Comparison of ENCODE assay signal across 8 cellular contexts in the genomic region with DNA sequence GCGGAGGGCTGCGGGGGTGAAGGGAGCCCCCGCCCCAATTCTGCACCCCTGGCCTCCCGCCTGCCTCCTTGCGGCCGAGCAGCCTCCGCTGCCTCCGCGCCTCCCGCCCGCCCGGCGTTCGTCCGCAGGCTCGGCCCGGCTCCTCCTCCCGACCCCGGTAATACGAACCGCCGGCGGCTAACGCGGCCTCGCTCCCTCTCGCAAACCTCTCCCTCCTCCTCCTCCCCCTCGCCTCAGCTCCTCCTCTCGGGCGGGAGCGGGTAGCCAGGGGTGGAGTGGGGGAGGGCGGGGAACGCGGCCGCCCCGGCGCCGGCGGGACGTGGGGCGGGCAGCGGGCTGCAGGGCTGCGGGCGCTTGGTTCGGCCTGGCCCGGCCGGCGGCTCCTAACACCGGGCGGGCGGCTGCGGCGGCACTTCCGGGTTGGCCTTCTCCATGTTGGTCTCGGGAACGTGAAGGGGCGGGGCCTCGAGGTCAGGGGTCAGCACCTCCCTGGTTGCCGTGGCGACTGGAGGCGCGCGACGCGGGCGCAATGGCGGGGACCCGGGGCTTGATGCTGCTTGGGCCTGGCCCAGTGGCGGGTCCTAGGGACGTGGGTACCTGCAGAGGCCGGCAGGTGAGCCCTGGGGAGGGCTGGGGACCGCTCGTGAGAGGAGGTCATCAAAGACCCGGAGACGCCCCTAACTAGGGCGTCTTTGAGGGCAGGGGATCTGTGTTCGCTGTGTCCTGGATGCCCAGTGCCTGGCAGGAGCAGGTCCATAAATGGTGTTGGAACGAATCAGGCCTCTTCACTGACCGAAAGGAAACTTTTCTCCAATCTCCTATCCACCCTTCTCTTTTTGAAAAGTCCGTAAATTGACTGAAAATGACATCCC. TPM values are rescaled to one million over a fixed set of nuclear protein-coding genes. Genes with fewer than 3 reads are reported as not detected.
DNase-seq lines count a peak whose midpoint lies in the region; ATAC-seq and TF ChIP-seq lines count a peak whose summit lies in the region.

A gene with protein sequence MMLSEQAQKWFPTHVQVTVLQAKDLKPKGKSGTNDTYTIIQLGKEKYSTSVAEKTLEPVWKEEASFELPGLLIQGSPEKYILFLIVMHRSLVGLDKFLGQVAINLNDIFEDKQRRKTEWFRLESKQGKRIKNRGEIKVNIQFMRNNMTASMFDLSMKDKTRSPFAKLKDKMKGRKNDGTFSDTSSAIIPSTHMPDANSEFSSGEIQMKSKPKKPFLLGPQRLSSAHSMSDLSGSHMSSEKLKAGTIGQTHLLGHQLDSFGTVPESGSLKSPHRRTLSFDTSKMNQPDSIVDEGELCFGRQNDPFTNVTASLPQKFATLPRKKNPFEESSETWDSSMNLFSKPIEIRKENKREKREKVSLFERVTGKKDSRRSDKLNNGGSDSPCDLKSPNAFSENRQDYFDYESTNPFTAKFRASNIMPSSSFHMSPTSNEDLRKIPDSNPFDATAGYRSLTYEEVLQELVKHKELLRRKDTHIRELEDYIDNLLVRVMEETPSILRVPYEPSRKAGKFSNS (minus strand): TSS at position 451 of the 872 bp plus-strand sequence. CDS start 778 bp downstream, outside the sequence.

- H3K9me3 ChIP-seq in adipocyte (ENCODE audit: control insufficient read depth, low read length) (no peaks in the 10 kb centered on the region), heart left ventricle (no peaks in the 10 kb centered on the region)

- intact Hi-C loops in heart left ventricle (cut with DNase I) (loop anchor here in 1 of 10 donors (10.0 kb wide), 1 partner anchor 288 kb away; no protein-coding TSS in a partner anchor), posterior cingulate gyrus (cut with DNase I) (loop anchor here (2.0 to 10.0 kb wide), 4 partner anchors 20 to 672 kb away; a partner anchor contains a TSS)

- peak within 1 kb of the TSS; percentile 91 for H3K9ac ChIP-seq in adipocyte (ENCODE audit: low read length)

- DNase-seq in NCI-H1092 (lab: John Stamatoyannopoulos, UW) = peak; percentile 86
- peak; percentile 89 for DNase-seq in SW480 (ENCODE audit: low spot score)
- peak; percentile 95 for DNase-seq in adipocyte (ENCODE audit: low read depth)
- DNase-seq in heart left ventricle = peak; percentile 96 to 98 (median 98)
- peak; percentile 94 to 99 (median 97) for DNase-seq in posterior cingulate gyrus
- DNase-seq in type B pancreatic cell (ENCODE audit: extremely low spot score, unreplicated experiment) = peak; percentile 94

- H3K36me3 ChIP-seq in adipocyte (ENCODE audit: control insufficient read depth, insufficient read depth, low read length, severe bottlenecking) (no peaks in the 10 kb centered on the region), heart left ventricle (no peaks in the 10 kb centered on the region)

- TF ChIP-seq CTCF in GM12874 (IDR thresholded peaks at IDR 0.05; ENCODE audit: insufficient read depth, low read depth, low read length) (0 out of 2 replicates have a peak, but pooled peaks have one; percentile 23), heart left ventricle (IDR thresholded peaks at IDR 0.05) (peak in 6 of 12 donors; percentile 16 to 43 (median 33)), type B pancreatic cell (conservative IDR thresholded peaks at IDR 0.05) (peak; percentile 57)

- no peaks in the 10 kb centered on the region for H3K27me3 Mint-ChIP-seq in type B pancreatic cell

- H3K4me1 ChIP-seq in adipocyte (ENCODE audit: control insufficient read depth, insufficient read depth, low read length) (peaks cover 26% of the 10 kb centered on the region), heart left ventricle (peaks cover 3 to 46% (median 38%) of the 10 kb centered on the region in 12 donors)

- H3K36me3 Mint-ChIP-seq in type B pancreatic cell = peaks cover 4% of the 10 kb centered on the region

- H3K4me3 ChIP-seq in adipocyte (ENCODE audit: low read length) (peak within 1 kb of the TSS; percentile 92), heart left ventricle (peak within 1 kb of the TSS; percentile 69 to 97 (median 90))

- peak; percentile 96 for ATAC-seq in HG02623 (IDR thresholded peaks at IDR 0.05; ENCODE audit: unreplicated experiment)
- peak; percentile 94 to 98 (median 97) for ATAC-seq in heart left ventricle

- H3K27me3 ChIP-seq in adipocyte (replicated peaks; ENCODE audit: control insufficient read depth, insufficient read depth, low read length) (no peaks in the 10 kb centered on the region), heart left ventricle (no peaks in the 10 kb centered on the region)

- H3K4me3 Mint-ChIP-seq in type B pancreatic cell = peak within 1 kb of the TSS; percentile 94

- peak within 1 kb of the TSS; percentile 68 to 95 (median 94) for H3K27ac ChIP-seq in heart left ventricle

- no peaks in the 10 kb centered on the region for H3K9me3 Mint-ChIP-seq in type B pancreatic cell

- peak in 1 of 2 donors; percentile 66 for TF ChIP-seq POLR2A in heart left ventricle (IDR thresholded peaks at IDR 0.05)

- WGBS in heart left ventricle, 4 donors = 1 to 2% (median 2%) methylated on average over 43 to 80 of the region's 80 CpGs

- H3K4me1 Mint-ChIP-seq in type B pancreatic cell (ENCODE audit: unreplicated experiment) = peaks cover 20% of the 10 kb centered on the region

- H3K27ac Mint-ChIP-seq in type B pancreatic cell = peak within 1 kb of the TSS; percentile 81

RNA-seq across cellular contexts. Expression of the gene that starts here (rescaled TPM):
- total RNA-seq in heart left ventricle = 10 to 100 TPM in 8 of 9 donors, 1 to 10 TPM in 1; 8.8 to 20.3 (median 13.0) TPM
- 1 to 10 TPM; 1.6 to 5.5 TPM for polyA plus RNA-seq in heart left ventricle
- 11.4 and 20.6 TPM in 2 replicates for total RNA-seq in type B pancreatic cell (ENCODE audit: low replicate concordance)

Comparison
In these comparisons a context has a peak if more than half of its experiments do, and no peak if none do; other contexts are left out.
1. Peak in every context shown above with its lines: DNase-seq, ATAC-seq, H3K4me3 ChIP-seq and H3K27ac ChIP-seq.